Comparison of ENCODE assay signal across 8 cellular contexts in the genomic region with DNA sequence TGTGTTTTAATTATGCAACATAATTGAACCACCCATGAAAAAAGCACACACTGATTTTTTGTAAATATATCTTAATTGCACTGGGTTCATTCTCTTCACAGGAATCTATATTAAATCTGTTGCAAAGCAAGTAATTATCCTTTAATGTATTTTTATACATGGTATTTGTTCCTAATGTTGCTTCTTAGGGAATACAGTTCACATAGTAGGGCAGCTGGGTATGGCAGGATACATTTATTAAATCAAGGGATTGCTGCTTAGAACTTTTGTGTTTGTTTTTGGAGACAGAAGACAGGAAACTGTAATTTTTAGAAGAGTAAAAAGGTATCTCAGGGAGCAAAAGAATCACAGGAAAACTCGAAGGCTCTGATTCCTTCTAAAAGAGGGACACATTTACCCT. TPM values are rescaled to one million over a fixed set of nuclear protein-coding genes. Genes with fewer than 3 reads are reported as not detected.
DNase-seq lines count a peak whose midpoint lies in the region; ATAC-seq, FAIRE-seq and TF ChIP-seq lines count a peak whose summit lies in the region.

No MANE protein-coding gene starts in this region.

- H3K18ac ChIP-seq in mesendoderm (ENCODE audit: low read length) = no peak overlapping the region

- H3K9me3 ChIP-seq in heart left ventricle = no peaks in the 10 kb centered on the region
- H3K9me3 ChIP-seq in GM12878 (replicated peaks; ENCODE audit: control insufficient read depth, insufficient read depth, low read length) = no peaks in the 10 kb centered on the region
- no peaks in the 10 kb centered on the region for H3K9me3 ChIP-seq in upper lobe of right lung

- SMC1A ChIA-PET in GM12878 (lab: Charles Lee; ENCODE audit: uncharacterized antibody, unreplicated experiment) = interaction anchor here (1.1 to 3.5 kb wide), 3 partner anchors 15 to 404 kb away, joined by 3 to 13 read pairs (median 3); no protein-coding TSS in a partner anchor

- TF ChIP-seq RAD21 in GM12878 (IDR thresholded peaks at IDR 0.05; ENCODE audit: insufficient read depth, low read depth, low read length) = no peak

- H3K27me3 ChIP-seq in heart left ventricle (no peaks in the 10 kb centered on the region), GM12878 (replicated peaks in 1 of 2; ENCODE audit: control insufficient read depth in 2 of 2, insufficient read depth in 2 of 2, low read length in 1 of 2) (no peaks in the 10 kb centered on the region), mesendoderm (ENCODE audit: insufficient read depth, low read length, poor library complexity) (no peaks in the 10 kb centered on the region), upper lobe of right lung (no peaks in the 10 kb centered on the region)

- WGBS in heart left ventricle, 4 donors = 11 to 16% (median 15%) methylated on average over 1 of the region's 1 CpG
- 0% methylated on average over 1 of the region's 1 CpG for WGBS in GM12878 (ENCODE audit: insufficient coverage, insufficient replicate concordance, low lambda C conversion rate, missing lambda C conversion rate)
- WGBS in mesendoderm (ENCODE audit: extremely low coverage, insufficient coverage, low lambda C conversion rate) = no CpG with 5 or more reads among the region's 1 CpG

- H3K27ac ChIP-seq in heart left ventricle (peak overlapping the region in 10 of 12 donors; percentile 98 to 100 (median 99)), GM12878 (ENCODE audit: control insufficient read depth, insufficient read depth) (peak overlapping the region; percentile 96), mesendoderm (ENCODE audit: low read depth, low read length) (peak overlapping the region; percentile 60), upper lobe of right lung (peak overlapping the region; percentile 99)

- H4K8ac ChIP-seq in mesendoderm (ENCODE audit: low read depth, low read length) = no peak overlapping the region

- ATAC-seq in heart left ventricle (no peak), Right ventricle myocardium inferior (no peak), GM12878 (no peak), upper lobe of right lung (no peak), GM21360 (IDR thresholded peaks at IDR 0.05; ENCODE audit: unreplicated experiment) (no peak), GM19397 (IDR thresholded peaks at IDR 0.05; ENCODE audit: unreplicated experiment) (no peak)

- H3K23ac ChIP-seq in mesendoderm (ENCODE audit: low read length) = no peak overlapping the region

- no peak overlapping the region for H2AK5ac ChIP-seq in mesendoderm (ENCODE audit: low read length)

- CTCF ChIA-PET in GM12878 (lab: Yijun Ruan, JAX) = interaction anchor here (0.9 to 1.6 kb wide), 4 partner anchors 24 to 406 kb away, joined by 3 to 5 read pairs (median 4); no protein-coding TSS in a partner anchor

- peak overlapping the region; percentile 95 for H3K56ac ChIP-seq in mesendoderm (ENCODE audit: low read length)

- no peak overlapping the region for H2BK120ac ChIP-seq in mesendoderm (ENCODE audit: low read depth, low read length)

- BruUV-seq in GM12878 (replicated peaks; lab: Mats Ljungman, UMichigan) = no TSS peak

- peaks cover 33% of the 10 kb centered on the region for H3K79me2 ChIP-seq in GM12878 (ENCODE audit: control insufficient read depth, insufficient read depth, low read length)
- H3K79me2 ChIP-seq in mesendoderm (ENCODE audit: control insufficient read depth, insufficient read depth, low read length) = peaks cover 32% of the 10 kb centered on the region

- no peak overlapping the region for H3K4ac ChIP-seq in mesendoderm (ENCODE audit: low read depth, low read length)

- H3K36me3 ChIP-seq in heart left ventricle (no peaks in the 10 kb centered on the region), GM12878 (ENCODE audit: control insufficient read depth in 2 of 2, insufficient read depth in 2 of 2, low read length in 1 of 2) (no peaks in the 10 kb centered on the region; a peak in 1 of 4 replicates), mesendoderm (ENCODE audit: control insufficient read depth, insufficient read depth, low read length) (no peaks in the 10 kb centered on the region), upper lobe of right lung (no peaks in the 10 kb centered on the region)

- no peak overlapping the region for H4K5ac ChIP-seq in mesendoderm (ENCODE audit: low read length)

- intact Hi-C loops in heart left ventricle (cut with DNase I) (no loop called here), Right ventricle myocardium inferior (cut with DNase I) (no loop called here), GM12878 (cut with micrococcal nuclease; ENCODE audit: unreplicated experiment) (loop anchor here (5.0 to 10.0 kb wide), 2 partner anchors 40 to 558 kb away; no protein-coding TSS in a partner anchor), upper lobe of right lung (cut with DNase I) (no loop called here)

- H3K9ac ChIP-seq in GM12878 (ENCODE audit: control insufficient read depth, insufficient read depth, low read length) (peak overlapping the region; percentile 92), mesendoderm (ENCODE audit: low read length) (peak overlapping the region; percentile 89)

- peak overlapping the region in 11 of 12 donors; percentile 82 to 100 (median 96) for H3K4me3 ChIP-seq in heart left ventricle
- peak overlapping the region; percentile 81 for H3K4me3 ChIP-seq in GM12878
- no peak overlapping the region for H3K4me3 ChIP-seq in mesendoderm (ENCODE audit: low read length)
- H3K4me3 ChIP-seq in upper lobe of right lung = peak overlapping the region; percentile 99

- H3K4me1 ChIP-seq in heart left ventricle (peaks cover 0 to 28% (median 13%) of the 10 kb centered on the region in 12 donors), GM12878 (ENCODE audit: control insufficient read depth, insufficient read depth, low read length) (no peaks in the 10 kb centered on the region; the same call in 1 of the 2 replicates), mesendoderm (ENCODE audit: control insufficient read depth, low read depth, low read length) (no peaks in the 10 kb centered on the region), upper lobe of right lung (peaks cover 12% of the 10 kb centered on the region)

- H2BK5ac ChIP-seq in mesendoderm (ENCODE audit: low read length) = no peak overlapping the region

- no peak for FAIRE-seq in GM12878 (lab: Jason Lieb, UNC)

- H3K4me2 ChIP-seq in GM12878 (ENCODE audit: control insufficient read depth, insufficient read depth) (peak overlapping the region; percentile 70), mesendoderm (ENCODE audit: low read length) (peak overlapping the region; percentile 63)

- H3K79me1 ChIP-seq in mesendoderm (ENCODE audit: low read length) = peaks cover 4% of the 10 kb centered on the region

- no peak for DNase-seq in heart left ventricle
- no peak for DNase-seq in Right ventricle myocardium inferior (ENCODE audit: missing footprints)
- no peak for DNase-seq in GM12878 (ENCODE audit: low read depth, low spot score)
- no peak for DNase-seq in mesendoderm
- DNase-seq in upper lobe of right lung = no peak
- DNase-seq in OCI-M1 (lab: John Stamatoyannopoulos, UW) = no peak

- POLR2A ChIA-PET in GM12878 (lab: Charles Lee) = interaction anchor here (0.7 kb wide), 2 partner anchors 479 to 1364 kb away, joined by 3 to 4 read pairs; no protein-coding TSS in a partner anchor

- in situ Hi-C loops in GM12878 (cut with MboI) = no loop called here

- H4K20me1 ChIP-seq in GM12878 (ENCODE audit: control insufficient read depth, insufficient read depth) = no peaks in the 10 kb centered on the region

- H2AFZ ChIP-seq in GM12878 (ENCODE audit: control insufficient read depth, low read depth, low read length) = peak overlapping the region; percentile 92

- no peak for TF ChIP-seq CTCF in heart left ventricle (IDR thresholded peaks at IDR 0.05)
- no peak for TF ChIP-seq CTCF in GM12878 (IDR thresholded peaks at IDR 0.05 in 2 of 3, conservative IDR thresholded peaks at IDR 0.05 in 1 of 3; ENCODE audit: control insufficient read depth in 2 of 3, extremely low read depth in 1 of 3, insufficient read depth in 1 of 3, low read depth in 3 of 3, low read length in 3 of 3)
- TF ChIP-seq CTCF in upper lobe of right lung (IDR thresholded peaks at IDR 0.05) = no peak

- no peak for TF ChIP-seq EP300 in GM12878 (IDR thresholded peaks at IDR 0.05; ENCODE audit: borderline replicate concordance in 1 of 2, control insufficient read depth in 1 of 2, low read depth in 2 of 2, low read length in 2 of 2)

- TF ChIP-seq POLR2A in heart left ventricle (IDR thresholded peaks at IDR 0.05) = no peak
- TF ChIP-seq POLR2A in GM12878 (IDR thresholded peaks at IDR 0.05; ENCODE audit: low read depth, low read length) = no peak

- H2BK15ac ChIP-seq in mesendoderm (replicated peaks; ENCODE audit: low read depth) = no peak overlapping the region

- RAD21 ChIA-PET in GM12878 (lab: Charles Lee; ENCODE audit: unreplicated experiment) = interaction anchor here (0.6 to 2.1 kb wide), 4 partner anchors 38 to 422 kb away, joined by 3 to 14 read pairs (median 5); no protein-coding TSS in a partner anchor

RNA-seq across cellular contexts. Expression of gene SMIM13, which starts 1.0 kb away (rescaled TPM):
- total RNA-seq in heart left ventricle (10 to 100 TPM in 7 of 9 donors, 1 to 10 TPM in 2; 9.4 to 14.6 (median 12.3) TPM), Right ventricle myocardium inferior (12.6 TPM), GM12878 (2014; rRNA removed) (5.1 and 7.2 TPM in 2 replicates), GM12878 (2014; rRNA removed; fragmentation: Illumina TruSeq; extraction: Trizol) (4.6 and 5.1 TPM in 2 replicates), GM12878 (2021) (6.6 and 8.5 TPM in 2 replicates), upper lobe of right lung (8.4 TPM)
- polyA plus RNA-seq in heart left ventricle (10 to 100 TPM in 1 of 2 donors, 1 to 10 TPM in 1; 4.6 to 18.4 TPM), GM12878 (2011; rRNA removed) (4.3 and 5.5 TPM in 2 replicates), GM12878 (2014; fragmentation: Illumina TruSeq; extraction: Trizol) (4.8 and 5.6 TPM in 2 replicates), GM12878 (2014; fragmentation: Nextera tagmentation; extraction: Ambion mirVana) (1 to 10 TPM; 2.0 to 3.2 TPM), GM12878 (2014; rRNA removed) (3.5 and 4.6 TPM in 2 replicates), GM12878 (2016; fragmentation: Nextera tagmentation; extraction: Ambion mirVana) (1 to 10 TPM; 4.4 to 5.1 TPM)
- total RNA-seq in GM12878 (2013; cell fraction: nucleolus; rRNA removed) = 10.3 and 10.8 TPM in 2 replicates
- polyA plus RNA-seq in GM12878 (2011; ENCODE audit: low read depth) = 2.1 TPM
- polyA plus RNA-seq in GM12878 (2011; cell fraction: cytosol; rRNA removed) = 2.0 and 2.1 TPM in 2 replicates
- polyA plus RNA-seq in GM12878 (2011; cell fraction: nucleus; rRNA removed) = 2.9 and 4.2 TPM in 2 replicates
- polyA plus RNA-seq in GM12878 (2012) = 2.8 and 3.6 TPM in 2 replicates
- polyA minus RNA-seq in GM12878 (2011; rRNA and poly(A)+ RNA removed) = 2.6 and 3.3 TPM in 2 replicates
- polyA minus RNA-seq in GM12878 (2011; cell fraction: cytosol; rRNA and poly(A)+ RNA removed) = 1.3 and 2.2 TPM in 2 replicates
- polyA minus RNA-seq in GM12878 (2011; cell fraction: nucleus; rRNA and poly(A)+ RNA removed) = 2.5 and 4.7 TPM in 2 replicates
- polyA plus RNA-seq in mesendoderm (2013, experiment 1 of 2) = 9.3 TPM
- polyA plus RNA-seq in mesendoderm (2013, experiment 2 of 2) = 9.0 TPM

RNA-seq across cellular contexts. Expression of gene ERVFRD-1, which starts 18.9 kb away (rescaled TPM):
- under 1 TPM in 2 of 9 donors, not detected in 7; 0.07 to 0.18 TPM for total RNA-seq in heart left ventricle
- polyA plus RNA-seq in heart left ventricle = under 1 TPM in 1 of 2 donors, not detected in 1; 0.08 TPM
- total RNA-seq in Right ventricle myocardium inferior = 0.14 TPM
- total RNA-seq in GM12878 (2013; cell fraction: nucleolus; rRNA removed) = not detected in 2 replicates
- total RNA-seq in GM12878 (2014; rRNA removed) = not detected in 2 replicates
- not detected in 2 replicates for total RNA-seq in GM12878 (2014; rRNA removed; fragmentation: Illumina TruSeq; extraction: Trizol)
- not detected in 2 replicates for total RNA-seq in GM12878 (2021)
- polyA plus RNA-seq in GM12878 (2011; ENCODE audit: low read depth) = not detected
- polyA plus RNA-seq in GM12878 (2011; rRNA removed) = not detected in 2 replicates
- polyA plus RNA-seq in GM12878 (2011; cell fraction: cytosol; rRNA removed) = not detected in 2 replicates
- not detected in 2 replicates for polyA plus RNA-seq in GM12878 (2011; cell fraction: nucleus; rRNA removed)
- 0.11 and 0.12 TPM in 2 replicates for polyA plus RNA-seq in GM12878 (2012)
- 0.03 and 0.06 TPM in 2 replicates for polyA plus RNA-seq in GM12878 (2014; fragmentation: Illumina TruSeq; extraction: Trizol)
- polyA plus RNA-seq in GM12878 (2014; fragmentation: Nextera tagmentation; extraction: Ambion mirVana) = not detected
- polyA plus RNA-seq in GM12878 (2014; rRNA removed) = not detected in 2 replicates
- polyA plus RNA-seq in GM12878 (2016; fragmentation: Nextera tagmentation; extraction: Ambion mirVana) = under 1 TPM; 0.07 to 0.11 TPM
- polyA minus RNA-seq in GM12878 (2011; rRNA and poly(A)+ RNA removed) = not detected in 2 replicates
- not detected in 2 replicates for polyA minus RNA-seq in GM12878 (2011; cell fraction: cytosol; rRNA and poly(A)+ RNA removed)
- polyA minus RNA-seq in GM12878 (2011; cell fraction: nucleus; rRNA and poly(A)+ RNA removed) = not detected in 2 replicates
- 0.03 TPM for polyA plus RNA-seq in mesendoderm (2013, experiment 1 of 2)
- 0.04 TPM for polyA plus RNA-seq in mesendoderm (2013, experiment 2 of 2)
- total RNA-seq in upper lobe of right lung = 0.55 TPM

RNA-seq across cellular contexts. Expression of gene ELOVL2, which starts 48.5 kb away (rescaled TPM):
- total RNA-seq in heart left ventricle (1 to 10 TPM; 1.1 to 6.1 (median 1.7) TPM), Right ventricle myocardium inferior (2.4 TPM), GM12878 (2014; rRNA removed) (not detected in 2 replicates), GM12878 (2014; rRNA removed; fragmentation: Illumina TruSeq; extraction: Trizol) (not detected in 2 replicates), GM12878 (2021) (not detected in 2 replicates), upper lobe of right lung (0.23 TPM)
- polyA plus RNA-seq in heart left ventricle (1 to 10 TPM; 1.3 to 1.6 TPM), GM12878 (2011; rRNA removed) (0.03 TPM in 1 of 2 replicates, not detected in the other), GM12878 (2014; fragmentation: Illumina TruSeq; extraction: Trizol) (0.01 TPM in 1 of 2 replicates, not detected in the other), GM12878 (2014; fragmentation: Nextera tagmentation; extraction: Ambion mirVana) (not detected), GM12878 (2014; rRNA removed) (not detected in 2 replicates), GM12878 (2016; fragmentation: Nextera tagmentation; extraction: Ambion mirVana) (not detected)
- not detected in 2 replicates for total RNA-seq in GM12878 (2013; cell fraction: nucleolus; rRNA removed)
- not detected for polyA plus RNA-seq in GM12878 (2011; ENCODE audit: low read depth)
- not detected in 2 replicates for polyA plus RNA-seq in GM12878 (2011; cell fraction: cytosol; rRNA removed)
- polyA plus RNA-seq in GM12878 (2011; cell fraction: nucleus; rRNA removed) = not detected in 2 replicates
- 0.03 TPM in 1 of 2 replicates, not detected in the other for polyA plus RNA-seq in GM12878 (2012)
- not detected in 2 replicates for polyA minus RNA-seq in GM12878 (2011; rRNA and poly(A)+ RNA removed)
- not detected in 2 replicates for polyA minus RNA-seq in GM12878 (2011; cell fraction: cytosol; rRNA and poly(A)+ RNA removed)
- polyA minus RNA-seq in GM12878 (2011; cell fraction: nucleus; rRNA and poly(A)+ RNA removed) = not detected in 2 replicates
- polyA plus RNA-seq in mesendoderm (2013, experiment 1 of 2) = 3.0 TPM
- 3.3 TPM for polyA plus RNA-seq in mesendoderm (2013, experiment 2 of 2)
